In genomic region chr10:95363303-95363912, GRCh38 we compare ENCODE assay signal across 9 cellular contexts.
A peak's percentile ranks its signal among the peaks of the same experiment; 100 is the strongest.
DNase-seq lines count a peak whose midpoint lies in the region; ATAC-seq, FAIRE-seq and TF ChIP-seq lines count a peak whose summit lies in the region.
"Had no signal": no experiment of that assay in that cellular context is flagged by ENCODE, and none has a peak within 500 bp of the region (broad histone marks: within the 10 kb centered on the region; RNA-seq: fewer than 3 reads in every experiment).

No MANE protein-coding gene starts in this region.

- in situ Hi-C loops in GM12878 (cut with MboI), result loop anchor here (5.0 to 10.0 kb wide), 4 partner anchors 116 to 729 kb away; no protein-coding TSS in a partner anchor

- SMC1A ChIA-PET in GM12878 (lab: Charles Lee; ENCODE audit: uncharacterized antibody, unreplicated experiment), result interaction anchor here (0.6 to 12.0 kb wide), 30 partner anchors 9 to 638 kb away, joined by 3 to 313 read pairs (median 6); partner anchors contain the start of gene PDLIM1

- H3K9ac ChIP-seq in PC-3 (ENCODE audit: low read length) (no peak overlapping the region), GM12878 (ENCODE audit: control insufficient read depth, insufficient read depth, low read length) (no peak overlapping the region)

- FAIRE-seq in GM12878 (lab: Jason Lieb, UNC), result peak; percentile 95

- H2AFZ ChIP-seq in PC-3 (ENCODE audit: low read length) (no peak overlapping the region), GM12878 (ENCODE audit: control insufficient read depth, low read depth, low read length) (peak overlapping the region; percentile 12)

- H3K4me1 ChIP-seq in PC-3 (ENCODE audit: insufficient read depth, low read length) (no peaks in the 10 kb centered on the region), GM12878 (ENCODE audit: control insufficient read depth, insufficient read depth, low read length) (peaks cover 10% of the 10 kb centered on the region; the same call in 1 of the 2 replicates)

- H3K9me3 ChIP-seq in PC-3 (ENCODE audit: low read length) (no peaks in the 10 kb centered on the region), GM12878 (replicated peaks; ENCODE audit: control insufficient read depth, insufficient read depth, low read length) (no peaks in the 10 kb centered on the region)

- H3K4me3 ChIP-seq in PC-3 (ENCODE audit: low read length), result no peak overlapping the region
- no peak overlapping the region for H3K4me3 ChIP-seq in GM12878

- WGBS in GM12878 (ENCODE audit: insufficient coverage, insufficient replicate concordance, low lambda C conversion rate, missing lambda C conversion rate), result 0% methylated on average over 2 of the region's 2 CpGs

- POLR2A ChIA-PET in PC-3 (lab: Charles Lee; ENCODE audit: unreplicated experiment), result no interaction called here
- POLR2A ChIA-PET in GM12878 (lab: Charles Lee), result interaction anchor here (0.6 to 1.0 kb wide), 2 partner anchors 158 to 175 kb away, joined by 3 read pairs; no protein-coding TSS in a partner anchor

- H3K27me3 ChIP-seq in PC-3 (ENCODE audit: low read length) (no peaks in the 10 kb centered on the region), GM12878 (replicated peaks in 1 of 2; ENCODE audit: control insufficient read depth in 2 of 2, insufficient read depth in 2 of 2, low read length in 1 of 2) (no peaks in the 10 kb centered on the region)

- BruUV-seq in PC-3 (replicated peaks; lab: Mats Ljungman, UMichigan) (no TSS peak), GM12878 (replicated peaks; lab: Mats Ljungman, UMichigan) (no TSS peak)

- TF ChIP-seq POLR2A in GM12878 (IDR thresholded peaks at IDR 0.05; ENCODE audit: low read depth, low read length), result no peak

- TF ChIP-seq CTCF in PC-3 (conservative IDR thresholded peaks at IDR 0.05; ENCODE audit: low read depth, low read length) (peak; percentile 84), GM12878 (IDR thresholded peaks at IDR 0.05 in 2 of 3, conservative IDR thresholded peaks at IDR 0.05 in 1 of 3; ENCODE audit: control insufficient read depth in 2 of 3, extremely low read depth in 1 of 3, insufficient read depth in 1 of 3, low read depth in 3 of 3, low read length in 3 of 3) (peak; percentile 75 to 87 (median 83))

- peak; percentile 100 for TF ChIP-seq RAD21 in GM12878 (IDR thresholded peaks at IDR 0.05; ENCODE audit: insufficient read depth, low read depth, low read length)

- H3K9me2 ChIP-seq in PC-3 (replicated peaks; ENCODE audit: low read length), result no peaks in the 10 kb centered on the region

- H3K79me2 ChIP-seq in PC-3 (ENCODE audit: low read length), result no peaks in the 10 kb centered on the region
- no peaks in the 10 kb centered on the region for H3K79me2 ChIP-seq in GM12878 (ENCODE audit: control insufficient read depth, insufficient read depth, low read length)

- TF ChIP-seq EP300 in GM12878 (IDR thresholded peaks at IDR 0.05; ENCODE audit: borderline replicate concordance in 1 of 2, control insufficient read depth in 1 of 2, low read depth in 2 of 2, low read length in 2 of 2), result no peak

- CTCF ChIA-PET in PC-3 (lab: Charles Lee), result interaction anchor here (1.6 to 1.9 kb wide), 2 partner anchors 116 to 162 kb away, joined by 7 to 15 read pairs; no protein-coding TSS in a partner anchor
- CTCF ChIA-PET in GM12878 (lab: Yijun Ruan, JAX), result interaction anchor here (0.5 to 12.7 kb wide), 45 partner anchors 8 to 735 kb away, joined by 3 to 348 read pairs (median 7); no protein-coding TSS in a partner anchor

- RAD21 ChIA-PET in GM12878 (lab: Charles Lee; ENCODE audit: unreplicated experiment), result interaction anchor here (0.6 to 9.3 kb wide), 21 partner anchors 11 to 400 kb away, joined by 3 to 185 read pairs (median 7); no protein-coding TSS in a partner anchor

- H3K27ac ChIP-seq in PC-3 (ENCODE audit: low read length) (no peak overlapping the region), GM12878 (ENCODE audit: control insufficient read depth, insufficient read depth) (no peak overlapping the region)
- H3K27ac ChIP-seq: epithelial cell of prostate had no signal

- intact Hi-C loops in PC-3 (cut with micrococcal nuclease), result loop anchor here (1.0 to 2.0 kb wide), 6 partner anchors 75 to 230 kb away; no protein-coding TSS in a partner anchor
- intact Hi-C loops in GM12878 (cut with micrococcal nuclease; ENCODE audit: unreplicated experiment), result loop anchor here (1.0 kb wide), 4 partner anchors 78 to 230 kb away; no protein-coding TSS in a partner anchor

- H3K36me3 ChIP-seq in PC-3 (ENCODE audit: low read depth, low read length) (no peaks in the 10 kb centered on the region), GM12878 (ENCODE audit: control insufficient read depth in 2 of 2, insufficient read depth in 2 of 2, low read length in 1 of 2) (no peaks in the 10 kb centered on the region)

- H4K20me1 ChIP-seq in PC-3 (ENCODE audit: low read length), result no peaks in the 10 kb centered on the region
- H4K20me1 ChIP-seq in GM12878 (ENCODE audit: control insufficient read depth, insufficient read depth), result no peaks in the 10 kb centered on the region

- H3K4me2 ChIP-seq in PC-3 (ENCODE audit: low read length) (no peak overlapping the region), GM12878 (ENCODE audit: control insufficient read depth, insufficient read depth) (no peak overlapping the region)

- no peaks in the 10 kb centered on the region for H3F3A ChIP-seq in PC-3 (ENCODE audit: low read length, unreplicated experiment)

- peak; percentile 4 for DNase-seq in NK-92 treated with Interleukin-12 subunit alpha and Interleukin-12 subunit beta, amount 100 ng/mL, for 24 hours (lab: John Stamatoyannopoulos, UW)
- DNase-seq in NK-92 (lab: John Stamatoyannopoulos, UW; ENCODE audit: unreplicated experiment) (no peak), HuH-7 (ENCODE audit: low spot score) (peak; percentile 70), PC-3 (peak; percentile 80), GM12878 (ENCODE audit: low read depth, low spot score) (peak; percentile 50), iris pigment epithelial cell (ENCODE audit: low read depth) (peak; percentile 63)
- peak in 2 of 3 donors; percentile 25 to 27 for DNase-seq in stimulated activated CD4-positive, alpha-beta T cell treated with anti-CD3 and anti-CD28 coated beads, TNF-alpha, amount 100 ng/mL, for 48 hours (ENCODE audit: low read depth in 3 of 3)

- ATAC-seq in GM21423 (IDR thresholded peaks at IDR 0.05; ENCODE audit: unreplicated experiment) (peak; percentile 73), PC-3 (peak; percentile 83), GM12878 (peak; percentile 90)

TF ChIP-seq in GM12878, 131 proteins besides CTCF, POLR2A, EP300 and RAD21 (continues in another document):
- TF ChIP-seq PAX5 (IDR thresholded peaks at IDR 0.05; ENCODE audit: borderline replicate concordance, low read depth, low read length) (no peak), SRF (IDR thresholded peaks at IDR 0.05; ENCODE audit: low read depth in 2 of 2, low read length in 2 of 2) (peak in 1 of 2 experiments; percentile 49; a peak in 1 of 4 replicates), SMC3 (IDR thresholded peaks at IDR 0.05; ENCODE audit: borderline replicate concordance, low read length) (peak; percentile 99), MYB (IDR thresholded peaks at IDR 0.05; ENCODE audit: borderline replicate concordance, low read depth, low read length) (no peak), FOS (IDR thresholded peaks at IDR 0.05; ENCODE audit: borderline replicate concordance, extremely low read depth, insufficient read length) (no peak), ZBTB33 (IDR thresholded peaks at IDR 0.05) (no peak)
- TF ChIP-seq, protein P1, sequence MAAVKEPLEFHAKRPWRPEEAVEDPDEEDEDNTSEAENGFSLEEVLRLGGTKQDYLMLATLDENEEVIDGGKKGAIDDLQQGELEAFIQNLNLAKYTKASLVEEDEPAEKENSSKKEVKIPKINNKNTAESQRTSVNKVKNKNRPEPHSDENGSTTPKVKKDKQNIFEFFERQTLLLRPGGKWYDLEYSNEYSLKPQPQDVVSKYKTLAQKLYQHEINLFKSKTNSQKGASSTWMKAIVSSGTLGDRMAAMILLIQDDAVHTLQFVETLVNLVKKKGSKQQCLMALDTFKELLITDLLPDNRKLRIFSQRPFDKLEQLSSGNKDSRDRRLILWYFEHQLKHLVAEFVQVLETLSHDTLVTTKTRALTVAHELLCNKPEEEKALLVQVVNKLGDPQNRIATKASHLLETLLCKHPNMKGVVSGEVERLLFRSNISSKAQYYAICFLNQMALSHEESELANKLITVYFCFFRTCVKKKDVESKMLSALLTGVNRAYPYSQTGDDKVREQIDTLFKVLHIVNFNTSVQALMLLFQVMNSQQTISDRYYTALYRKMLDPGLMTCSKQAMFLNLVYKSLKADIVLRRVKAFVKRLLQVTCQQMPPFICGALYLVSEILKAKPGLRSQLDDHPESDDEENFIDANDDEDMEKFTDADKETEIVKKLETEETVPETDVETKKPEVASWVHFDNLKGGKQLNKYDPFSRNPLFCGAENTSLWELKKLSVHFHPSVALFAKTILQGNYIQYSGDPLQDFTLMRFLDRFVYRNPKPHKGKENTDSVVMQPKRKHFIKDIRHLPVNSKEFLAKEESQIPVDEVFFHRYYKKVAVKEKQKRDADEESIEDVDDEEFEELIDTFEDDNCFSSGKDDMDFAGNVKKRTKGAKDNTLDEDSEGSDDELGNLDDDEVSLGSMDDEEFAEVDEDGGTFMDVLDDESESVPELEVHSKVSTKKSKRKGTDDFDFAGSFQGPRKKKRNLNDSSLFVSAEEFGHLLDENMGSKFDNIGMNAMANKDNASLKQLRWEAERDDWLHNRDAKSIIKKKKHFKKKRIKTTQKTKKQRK (IDR thresholded peaks at IDR 0.05; ENCODE audit: low read depth, low read length), result no peak
